ENCODE assay signal across 23 cellular contexts in genomic region chr10:33186150-33186549, GRCh38.
"Had no signal": no experiment of that assay in that cellular context is flagged by ENCODE, and none has a peak within 500 bp of the region (broad histone marks: within the 10 kb centered on the region; RNA-seq: fewer than 3 reads in every experiment).

No MANE protein-coding gene starts in this region.

- H3K4me1 ChIP-seq: left ventricle myocardium inferior, parathyroid adenoma, right atrium auricular region, tibial nerve, uterus had no signal

- H3K9ac ChIP-seq: neural progenitor cell, parathyroid adenoma had no signal

- H3K27me3 Mint-ChIP-seq: type B pancreatic cell had no signal

- ATAC-seq: naive thymus-derived CD8-positive, alpha-beta T cell; right lobe of liver; stimulated activated memory B cell treated with anti-CD40 and anti-IgM and Interleukin-4, amounts not matched to agents 10 μg/mL and 1 μg/mL and 100 μg/mL, for 72 hours; stimulated activated naive CD8-positive, alpha-beta T cell treated with anti-CD3 and anti-CD28 coated beads, Interleukin-15, amount 100 ng/mL, for 72 hours had no signal

- H3K36me3 Mint-ChIP-seq: immature natural killer cell; naive thymus-derived CD8-positive, alpha-beta T cell; stimulated activated memory B cell treated with anti-CD40 and anti-IgM and Interleukin-4, amounts not matched to agents 10 μg/mL and 1 μg/mL and 100 μg/mL, for 72 hours had no signal

- H3K9me3 ChIP-seq: left ventricle myocardium inferior, right atrium auricular region, right lobe of liver, tibial nerve, uterus had no signal

- H3K36me3 ChIP-seq: neural progenitor cell, uterus had no signal

- H3K4me3 ChIP-seq: left ventricle myocardium inferior, lung, neural progenitor cell, right atrium auricular region, right lobe of liver, smooth muscle cell, tibial nerve, uterus had no signal

- H2AFZ ChIP-seq: neural progenitor cell, parathyroid adenoma had no signal

- H3K79me2 ChIP-seq: parathyroid adenoma had no signal

- H3K4me1 Mint-ChIP-seq: immature natural killer cell; naive thymus-derived CD8-positive, alpha-beta T cell; nephron; stimulated activated memory B cell treated with anti-CD40 and anti-IgM and Interleukin-4, amounts not matched to agents 10 μg/mL and 1 μg/mL and 100 μg/mL, for 72 hours; stimulated activated naive CD8-positive, alpha-beta T cell treated with anti-CD3 and anti-CD28 coated beads, Interleukin-15, amount 100 ng/mL, for 72 hours had no signal

- H3K27ac Mint-ChIP-seq: immature natural killer cell; naive thymus-derived CD8-positive, alpha-beta T cell; nephron; neural progenitor cell; stimulated activated memory B cell treated with anti-CD40 and anti-IgM and Interleukin-4, amounts not matched to agents 10 μg/mL and 1 μg/mL and 100 μg/mL, for 72 hours; stimulated activated naive CD8-positive, alpha-beta T cell treated with anti-CD3 and anti-CD28 coated beads, Interleukin-15, amount 100 ng/mL, for 72 hours; type B pancreatic cell had no signal

- H3K27ac ChIP-seq: left ventricle myocardium inferior, neural progenitor cell, parathyroid adenoma, right atrium auricular region, right lobe of liver, tibial nerve, uterus had no signal

- H3K9me3 Mint-ChIP-seq: immature natural killer cell; nephron; neural progenitor cell; stimulated activated memory B cell treated with anti-CD40 and anti-IgM and Interleukin-4, amounts not matched to agents 10 μg/mL and 1 μg/mL and 100 μg/mL, for 72 hours; stimulated activated naive CD8-positive, alpha-beta T cell treated with anti-CD3 and anti-CD28 coated beads, Interleukin-15, amount 100 ng/mL, for 72 hours; type B pancreatic cell had no signal

- DNase-seq: hypothalamus; immature natural killer cell; islet precursor cell; left ventricle myocardium inferior; naive thymus-derived CD8-positive, alpha-beta T cell; right lobe of liver; stimulated activated CD4-positive, alpha-beta T cell treated with anti-CD3 and anti-CD28 coated beads, Interleukin-1b, Interleukin-23, amount 100 ng/mL, for 48 hours; stimulated activated CD4-positive, alpha-beta T cell treated with anti-CD3 and anti-CD28 coated beads, Interleukin-2, amount 100 ng/mL, for 48 hours; stimulated activated CD4-positive, alpha-beta T cell treated with anti-CD3 and anti-CD28 coated beads, Interleukin-4, amount 100 ng/mL, for 4 hours; stimulated activated CD8-positive, alpha-beta memory T cell treated with anti-CD3 and anti-CD28 coated beads, Interleukin-4, amount 100 ng/mL, for 48 hours; stimulated activated naive CD4-positive, alpha-beta T cell treated with Interleukin-2 at 50 U/mL for 16 hours; stimulated activated naive CD8-positive, alpha-beta T cell treated with anti-CD3 and anti-CD28 coated beads, Interleukin-15, amount 100 ng/mL, for 72 hours; substantia nigra; uterus had no signal

- H3K4me2 ChIP-seq: neural progenitor cell, smooth muscle cell had no signal

- H3K4me3 Mint-ChIP-seq: immature natural killer cell; naive thymus-derived CD8-positive, alpha-beta T cell; nephron; neural progenitor cell; stimulated activated memory B cell treated with anti-CD40 and anti-IgM and Interleukin-4, amounts not matched to agents 10 μg/mL and 1 μg/mL and 100 μg/mL, for 72 hours; stimulated activated naive CD8-positive, alpha-beta T cell treated with anti-CD3 and anti-CD28 coated beads, Interleukin-15, amount 100 ng/mL, for 72 hours; type B pancreatic cell had no signal

- H3K27me3 ChIP-seq: neural progenitor cell, right atrium auricular region, right lobe of liver, tibial nerve, uterus had no signal
